Comparison of ENCODE assay signal across 1 cellular context in genomic region chr15:90871097-90871715, GRCh38.
TF ChIP-seq lines count a peak whose summit lies in the region.

No MANE protein-coding gene starts in this region.

TF ChIP-seq in K562, 482 proteins besides CTCF, POLR2A, EP300 and RAD21 (continued from another document):
- TF ChIP-seq MLLT1 (IDR thresholded peaks at IDR 0.05): peak in 1 of 2 experiments; percentile 74; a peak in 3 of 4 replicates
- peak; percentile 35; the same call in 1 of the 2 replicates for TF ChIP-seq GABPA (tag; conservative IDR thresholded peaks at IDR 0.05; ENCODE audit: low read depth)
- peak; percentile 81 for TF ChIP-seq RBFOX2 (IDR thresholded peaks at IDR 0.05; ENCODE audit: low read depth, low read length)
- TF ChIP-seq CREB1 (IDR thresholded peaks at IDR 0.05): no peak
- 0 out of 2 replicates have a peak, but pooled peaks have one; percentile 21 for TF ChIP-seq CREB1 (CRISPR knock-in tag; IDR thresholded peaks at IDR 0.05)
- TF ChIP-seq TAL1 (IDR thresholded peaks at IDR 0.05): no peak
- peak; percentile 65 for TF ChIP-seq ZFX (CRISPR knock-in tag; IDR thresholded peaks at IDR 0.05)
- TF ChIP-seq IRF2 (CRISPR knock-in tag; IDR thresholded peaks at IDR 0.05): no peak
- peak; percentile 82; the same call in 1 of the 2 replicates for TF ChIP-seq ZBTB9 (CRISPR knock-in tag; IDR thresholded peaks at IDR 0.05)
- TF ChIP-seq, protein P1, sequence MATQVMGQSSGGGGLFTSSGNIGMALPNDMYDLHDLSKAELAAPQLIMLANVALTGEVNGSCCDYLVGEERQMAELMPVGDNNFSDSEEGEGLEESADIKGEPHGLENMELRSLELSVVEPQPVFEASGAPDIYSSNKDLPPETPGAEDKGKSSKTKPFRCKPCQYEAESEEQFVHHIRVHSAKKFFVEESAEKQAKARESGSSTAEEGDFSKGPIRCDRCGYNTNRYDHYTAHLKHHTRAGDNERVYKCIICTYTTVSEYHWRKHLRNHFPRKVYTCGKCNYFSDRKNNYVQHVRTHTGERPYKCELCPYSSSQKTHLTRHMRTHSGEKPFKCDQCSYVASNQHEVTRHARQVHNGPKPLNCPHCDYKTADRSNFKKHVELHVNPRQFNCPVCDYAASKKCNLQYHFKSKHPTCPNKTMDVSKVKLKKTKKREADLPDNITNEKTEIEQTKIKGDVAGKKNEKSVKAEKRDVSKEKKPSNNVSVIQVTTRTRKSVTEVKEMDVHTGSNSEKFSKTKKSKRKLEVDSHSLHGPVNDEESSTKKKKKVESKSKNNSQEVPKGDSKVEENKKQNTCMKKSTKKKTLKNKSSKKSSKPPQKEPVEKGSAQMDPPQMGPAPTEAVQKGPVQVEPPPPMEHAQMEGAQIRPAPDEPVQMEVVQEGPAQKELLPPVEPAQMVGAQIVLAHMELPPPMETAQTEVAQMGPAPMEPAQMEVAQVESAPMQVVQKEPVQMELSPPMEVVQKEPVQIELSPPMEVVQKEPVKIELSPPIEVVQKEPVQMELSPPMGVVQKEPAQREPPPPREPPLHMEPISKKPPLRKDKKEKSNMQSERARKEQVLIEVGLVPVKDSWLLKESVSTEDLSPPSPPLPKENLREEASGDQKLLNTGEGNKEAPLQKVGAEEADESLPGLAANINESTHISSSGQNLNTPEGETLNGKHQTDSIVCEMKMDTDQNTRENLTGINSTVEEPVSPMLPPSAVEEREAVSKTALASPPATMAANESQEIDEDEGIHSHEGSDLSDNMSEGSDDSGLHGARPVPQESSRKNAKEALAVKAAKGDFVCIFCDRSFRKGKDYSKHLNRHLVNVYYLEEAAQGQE (CRISPR knock-in tag; IDR thresholded peaks at IDR 0.05; ENCODE audit: low read depth): 0 out of 2 replicates have a peak, but pooled peaks have one; percentile 38
- peak; percentile 44; the same call in 1 of the 2 replicates for TF ChIP-seq ZBTB7A (IDR thresholded peaks at IDR 0.05; ENCODE audit: borderline replicate concordance, control insufficient read depth, low read depth, low read length)
- TF ChIP-seq SOX6 (IDR thresholded peaks at IDR 0.05): 0 out of 2 replicates have a peak, but pooled peaks have one; percentile 16
- no peak for TF ChIP-seq HNRNPK (IDR thresholded peaks at IDR 0.05; ENCODE audit: low read depth, low read length, poor library complexity, severe bottlenecking)
- TF ChIP-seq PYGO2 (tag; IDR thresholded peaks at IDR 0.05): no peak
- TF ChIP-seq NFRKB (IDR thresholded peaks at IDR 0.05; ENCODE audit: low read depth): 0 out of 2 replicates have a peak, but pooled peaks have one; percentile 25
- TF ChIP-seq MTA3 (IDR thresholded peaks at IDR 0.05; ENCODE audit: borderline replicate concordance): 0 out of 2 replicates have a peak, but pooled peaks have one; percentile 16
